In the genomic region with DNA sequence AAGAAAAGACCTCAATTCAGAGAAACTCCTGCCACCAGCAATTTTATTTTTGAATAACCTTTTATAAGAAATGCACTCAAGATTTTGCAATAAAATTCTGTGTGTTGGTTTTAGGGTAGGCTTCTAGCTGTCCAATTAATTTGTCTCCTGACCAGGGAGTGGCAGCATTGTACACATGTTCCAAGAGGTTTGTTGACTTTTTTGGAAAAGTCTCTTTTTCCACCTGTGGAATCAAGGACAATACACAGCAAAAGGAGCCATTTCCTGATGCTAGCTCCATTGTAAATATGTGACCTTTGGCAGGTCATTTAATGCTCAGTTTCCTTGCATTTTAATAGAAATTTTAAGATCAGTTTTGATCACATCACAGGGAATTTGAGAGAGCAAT, we compare ENCODE assay signal across 1 cellular context.
TF ChIP-seq lines count a peak whose summit lies in the region.

No MANE protein-coding gene starts in this region.

TF ChIP-seq in K562, 482 proteins besides CTCF, POLR2A, EP300 and RAD21:
- TF ChIP-seq SP2 (IDR thresholded peaks at IDR 0.05; ENCODE audit: extremely low read depth, low read depth, low read length, poor library complexity, severe bottlenecking) (no peak), MEF2D (tag; conservative IDR thresholded peaks at IDR 0.05; ENCODE audit: low read depth) (no peak), FOXA3 (CRISPR knock-in tag; conservative IDR thresholded peaks at IDR 0.05 in 1 of 2, IDR thresholded peaks at IDR 0.05 in 1 of 2) (peak in 1 of 2 experiments; percentile 57; a peak in 2 of 4 replicates), POLR2AphosphoS2 (IDR thresholded peaks at IDR 0.05; ENCODE audit: low read length) (no peak)
